10 cellular contexts compared by ENCODE assay signal in the genomic region with DNA sequence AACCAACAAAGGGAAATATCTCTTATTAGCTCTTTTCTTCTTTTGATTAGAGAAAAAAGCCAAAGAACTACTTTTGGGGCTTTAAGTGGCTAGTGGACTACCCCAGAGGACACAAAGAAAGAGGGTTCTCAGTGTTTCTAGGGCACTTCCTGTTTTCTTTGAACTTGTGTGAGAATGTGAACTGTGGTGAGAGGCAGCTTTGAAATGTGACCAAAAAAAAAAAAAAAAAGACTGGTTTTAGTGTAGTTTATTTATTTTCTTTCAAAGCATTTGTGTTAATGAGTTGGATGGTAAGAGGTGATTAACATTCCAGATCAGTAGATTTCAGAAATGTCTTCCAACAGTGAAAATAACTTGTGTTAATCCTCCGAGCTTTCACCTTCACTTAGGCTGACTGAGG. TPM values are rescaled to one million over a fixed set of nuclear protein-coding genes. Genes with fewer than 3 reads are reported as not detected.
A peak's percentile ranks its signal among the peaks of the same experiment; 100 is the strongest.
DNase-seq lines count a peak whose midpoint lies in the region; ATAC-seq and TF ChIP-seq lines count a peak whose summit lies in the region.
"Had no signal": no experiment of that assay in that cellular context is flagged by ENCODE, and none has a peak within 500 bp of the region (broad histone marks: within the 10 kb centered on the region; RNA-seq: fewer than 3 reads in every experiment).

No MANE protein-coding gene starts in this region.

- no peak for TF ChIP-seq POLR2A in Peyer's patch (IDR thresholded peaks at IDR 0.05)

- DNase-seq in activated T-cell treated with anti-CD3 and anti-CD28 coated beads, Interleukin-2, amount 50 U/mL, for 72 hours: no peak
- no peak for DNase-seq in activated T-cell treated with anti-CD3 and anti-CD28 coated beads, Interleukin-2, amount 50 U/mL, for 1 hour
- no peak for DNase-seq in activated naive CD8-positive, alpha-beta T cell treated with anti-CD3 and anti-CD28 coated beads for 36 hours
- no peak for DNase-seq in stimulated activated naive CD8-positive, alpha-beta T cell treated with anti-CD3 and anti-CD28 coated beads, Interleukin-15, amount 100 ng/mL, for 72 hours
- DNase-seq in NCI-H446 treated with DMSO at 0.1 percent for 48 hours (lab: John Stamatoyannopoulos, UW) (no peak), putamen (ENCODE audit: low spot score) (no peak), Peyer's patch (no peak)
- DNase-seq: right lobe of liver had no signal

- H3K4me1 Mint-ChIP-seq in activated T-cell treated with anti-CD3 and anti-CD28 coated beads, Interleukin-2, amount 50 U/mL, for 72 hours (ENCODE audit: low read depth): peaks cover 27% of the 10 kb centered on the region
- peaks cover 19% of the 10 kb centered on the region for H3K4me1 Mint-ChIP-seq in activated naive CD8-positive, alpha-beta T cell treated with anti-CD3 and anti-CD28 coated beads for 36 hours
- H3K4me1 Mint-ChIP-seq in stimulated activated naive CD8-positive, alpha-beta T cell treated with anti-CD3 and anti-CD28 coated beads, Interleukin-15, amount 100 ng/mL, for 72 hours: peaks cover 30% of the 10 kb centered on the region

- H3K36me3 Mint-ChIP-seq in activated T-cell treated with anti-CD3 and anti-CD28 coated beads, Interleukin-2, amount 50 U/mL, for 72 hours (ENCODE audit: insufficient read depth in 2 of 2): peaks cover 1 to 3% of the 10 kb centered on the region in 2 donors
- peaks cover 3% of the 10 kb centered on the region for H3K36me3 Mint-ChIP-seq in activated naive CD8-positive, alpha-beta T cell treated with anti-CD3 and anti-CD28 coated beads for 36 hours

- H3K27me3 ChIP-seq in Peyer's patch: no peaks in the 10 kb centered on the region
- H3K27me3 ChIP-seq: right lobe of liver had no signal

- H3K4me1 ChIP-seq in Peyer's patch: no peaks in the 10 kb centered on the region
- H3K4me1 ChIP-seq: right lobe of liver had no signal

- no peaks in the 10 kb centered on the region for H3K9me3 ChIP-seq in Peyer's patch
- H3K9me3 ChIP-seq: right lobe of liver had no signal

- peak in 1 of 2 donors; percentile 77 for ATAC-seq in activated T-cell treated with anti-CD3 and anti-CD28 coated beads, Interleukin-2, amount 50 U/mL, for 72 hours (replicated peaks in 1 of 2)
- peak; percentile 67 for ATAC-seq in HG03520 (IDR thresholded peaks at IDR 0.05; ENCODE audit: unreplicated experiment)
- peak; percentile 85 for ATAC-seq in stimulated activated naive CD8-positive, alpha-beta T cell treated with anti-CD3 and anti-CD28 coated beads, Interleukin-15, amount 100 ng/mL, for 72 hours

- H3K27ac ChIP-seq in Peyer's patch: peak overlapping the region in 2 of 4 donors; percentile 43 to 58
- H3K27ac ChIP-seq: right lobe of liver, VCaP had no signal

- H3K4me3 ChIP-seq in Peyer's patch: no peak overlapping the region
- H3K4me3 ChIP-seq: right lobe of liver had no signal

- peaks cover 0 to 11% (median 0%) of the 10 kb centered on the region in 3 donors for H3K36me3 ChIP-seq in Peyer's patch

- no peaks in the 10 kb centered on the region for H3K9me3 Mint-ChIP-seq in activated T-cell treated with anti-CD3 and anti-CD28 coated beads, Interleukin-2, amount 50 U/mL, for 72 hours
- H3K9me3 Mint-ChIP-seq in activated naive CD8-positive, alpha-beta T cell treated with anti-CD3 and anti-CD28 coated beads for 36 hours: no peaks in the 10 kb centered on the region
- H3K9me3 Mint-ChIP-seq in stimulated activated naive CD8-positive, alpha-beta T cell treated with anti-CD3 and anti-CD28 coated beads, Interleukin-15, amount 100 ng/mL, for 72 hours: no peaks in the 10 kb centered on the region

- peak overlapping the region in 1 of 2 donors; percentile 59 for H3K4me3 Mint-ChIP-seq in activated T-cell treated with anti-CD3 and anti-CD28 coated beads, Interleukin-2, amount 50 U/mL, for 72 hours
- no peak overlapping the region for H3K4me3 Mint-ChIP-seq in activated naive CD8-positive, alpha-beta T cell treated with anti-CD3 and anti-CD28 coated beads for 36 hours
- peak overlapping the region in 1 of 2 donors; percentile 12 for H3K4me3 Mint-ChIP-seq in stimulated activated naive CD8-positive, alpha-beta T cell treated with anti-CD3 and anti-CD28 coated beads, Interleukin-15, amount 100 ng/mL, for 72 hours

- no peaks in the 10 kb centered on the region for H3K27me3 Mint-ChIP-seq in activated T-cell treated with anti-CD3 and anti-CD28 coated beads, Interleukin-2, amount 50 U/mL, for 72 hours (ENCODE audit: low read depth)
- H3K27me3 Mint-ChIP-seq in activated naive CD8-positive, alpha-beta T cell treated with anti-CD3 and anti-CD28 coated beads for 36 hours: no peaks in the 10 kb centered on the region
- no peaks in the 10 kb centered on the region for H3K27me3 Mint-ChIP-seq in stimulated activated naive CD8-positive, alpha-beta T cell treated with anti-CD3 and anti-CD28 coated beads, Interleukin-15, amount 100 ng/mL, for 72 hours

- H3K27ac Mint-ChIP-seq in activated T-cell treated with anti-CD3 and anti-CD28 coated beads, Interleukin-2, amount 50 U/mL, for 72 hours: peak overlapping the region; percentile 87
- peak overlapping the region; percentile 31 for H3K27ac Mint-ChIP-seq in activated naive CD8-positive, alpha-beta T cell treated with anti-CD3 and anti-CD28 coated beads for 36 hours
- peak overlapping the region in 1 of 2 donors; percentile 15 for H3K27ac Mint-ChIP-seq in stimulated activated naive CD8-positive, alpha-beta T cell treated with anti-CD3 and anti-CD28 coated beads, Interleukin-15, amount 100 ng/mL, for 72 hours

- no peak for TF ChIP-seq CTCF in Peyer's patch (IDR thresholded peaks at IDR 0.05)

RNA-seq across cellular contexts. Expression of a gene that starts 32.4 kb away (rescaled TPM):
- 100 to 1,000 TPM in 1 of 2 donors, 10 to 100 TPM in 1; 95.9 to 104 TPM for total RNA-seq in activated T-cell treated with anti-CD3 and anti-CD28 coated beads, Interleukin-2, amount 50 U/mL, for 72 hours
- total RNA-seq in activated naive CD8-positive, alpha-beta T cell treated with anti-CD3 and anti-CD28 coated beads for 36 hours: 100 to 1,000 TPM; 107 to 110 TPM
- total RNA-seq in Peyer's patch: 10 to 100 TPM; 30.5 to 97.6 (median 75.4) TPM
